ENCODE assay signal across 1 cellular context in genomic region chr10:43399911-43400310, GRCh38.
TF ChIP-seq lines count a peak whose summit lies in the region.

No MANE protein-coding gene starts in this region.

TF ChIP-seq in A549, 52 proteins besides CTCF, POLR2A, EP300 and RAD21:
- TF ChIP-seq JUNB (IDR thresholded peaks at IDR 0.05): no peak
- TF ChIP-seq CHD4 (IDR thresholded peaks at IDR 0.05; ENCODE audit: borderline replicate concordance): no peak
- TF ChIP-seq MYC (IDR thresholded peaks at IDR 0.05; ENCODE audit: borderline replicate concordance, low read length): no peak
- TF ChIP-seq NPAS2 (CRISPR knock-in tag; IDR thresholded peaks at IDR 0.05; ENCODE audit: borderline replicate concordance): no peak
- no peak for TF ChIP-seq MAX (IDR thresholded peaks at IDR 0.05)
- TF ChIP-seq NR3C1 (IDR thresholded peaks at IDR 0.05): no peak
- no peak for TF ChIP-seq FOSL2 (IDR thresholded peaks at IDR 0.05)
- TF ChIP-seq FOSL2 (CRISPR knock-in tag; IDR thresholded peaks at IDR 0.05): no peak
- TF ChIP-seq KDM5A (IDR thresholded peaks at IDR 0.05): no peak
- no peak for TF ChIP-seq CEBPB (IDR thresholded peaks at IDR 0.05)
- no peak for TF ChIP-seq BCL3 (IDR thresholded peaks at IDR 0.05)
- no peak for TF ChIP-seq BHLHE40 (IDR thresholded peaks at IDR 0.05; ENCODE audit: low read depth, low read length)
- TF ChIP-seq HOXB13 (CRISPR knock-in tag; IDR thresholded peaks at IDR 0.05; ENCODE audit: low read depth): no peak
- TF ChIP-seq CBX8 (IDR thresholded peaks at IDR 0.05): no peak
TF ChIP-seq in A549: peak in this region for 0.
